ENCODE assay signal across 8 cellular contexts in genomic region chr22:22687638-22688500, GRCh38. TPM values are rescaled to one million over a fixed set of nuclear protein-coding genes. Genes with fewer than 3 reads are reported as not detected.
A peak's percentile ranks its signal among the peaks of the same experiment; 100 is the strongest.
DNase-seq lines count a peak whose midpoint lies in the region; ATAC-seq and TF ChIP-seq lines count a peak whose summit lies in the region.

No MANE protein-coding gene starts in this region.

- intact Hi-C loops in activated CD8-positive, alpha-beta T cell treated with anti-CD3 and anti-CD28 coated beads for 36 hours (cut with micrococcal nuclease) = no loop called here
- intact Hi-C loops in head of caudate nucleus (cut with DNase I) (no loop called here), psoas muscle (cut with DNase I) (no loop called here)

- H3K4me3 ChIP-seq in psoas muscle = no peak overlapping the region

- no peaks in the 10 kb centered on the region for H3K36me3 ChIP-seq in psoas muscle (ENCODE audit: insufficient read depth in 1 of 2, low read depth in 1 of 2)

- no peaks in the 10 kb centered on the region for H3K36me3 Mint-ChIP-seq in activated naive CD8-positive, alpha-beta T cell treated with anti-CD3 and anti-CD28 coated beads, Interleukin-2, amount 10 ng/mL, durations not matched to agents 7 days and 5 days
- no peaks in the 10 kb centered on the region for H3K36me3 Mint-ChIP-seq in activated naive CD8-positive, alpha-beta T cell treated with anti-CD3 and anti-CD28 coated beads for 36 hours
- no peaks in the 10 kb centered on the region for H3K36me3 Mint-ChIP-seq in activated CD8-positive, alpha-beta T cell treated with anti-CD3 and anti-CD28 coated beads for 36 hours (ENCODE audit: low read depth)

- H3K9me3 Mint-ChIP-seq in activated naive CD8-positive, alpha-beta T cell treated with anti-CD3 and anti-CD28 coated beads, Interleukin-2, amount 10 ng/mL, durations not matched to agents 7 days and 5 days = no peaks in the 10 kb centered on the region
- H3K9me3 Mint-ChIP-seq in activated naive CD8-positive, alpha-beta T cell treated with anti-CD3 and anti-CD28 coated beads for 36 hours = no peaks in the 10 kb centered on the region
- H3K9me3 Mint-ChIP-seq in activated CD8-positive, alpha-beta T cell treated with anti-CD3 and anti-CD28 coated beads for 36 hours = no peaks in the 10 kb centered on the region

- POLR2A ChIA-PET in activated naive CD8-positive, alpha-beta T cell treated with anti-CD3 and anti-CD28 coated beads, Interleukin-2, amount 10 ng/mL, durations not matched to agents 7 days and 5 days (lab: Charles Lee) = no interaction called here
- POLR2A ChIA-PET in activated CD8-positive, alpha-beta T cell treated with anti-CD3 and anti-CD28 coated beads for 36 hours (lab: Charles Lee) = no interaction called here

- no peak overlapping the region for H3K4me3 Mint-ChIP-seq in activated naive CD8-positive, alpha-beta T cell treated with anti-CD3 and anti-CD28 coated beads, Interleukin-2, amount 10 ng/mL, durations not matched to agents 7 days and 5 days
- H3K4me3 Mint-ChIP-seq in activated naive CD8-positive, alpha-beta T cell treated with anti-CD3 and anti-CD28 coated beads for 36 hours = no peak overlapping the region
- H3K4me3 Mint-ChIP-seq in activated CD8-positive, alpha-beta T cell treated with anti-CD3 and anti-CD28 coated beads for 36 hours = no peak overlapping the region

- H3K27ac ChIP-seq in psoas muscle = no peak overlapping the region

- H3K27me3 Mint-ChIP-seq in activated naive CD8-positive, alpha-beta T cell treated with anti-CD3 and anti-CD28 coated beads, Interleukin-2, amount 10 ng/mL, durations not matched to agents 7 days and 5 days = peaks cover 6% of the 10 kb centered on the region
- H3K27me3 Mint-ChIP-seq in activated naive CD8-positive, alpha-beta T cell treated with anti-CD3 and anti-CD28 coated beads for 36 hours = no peaks in the 10 kb centered on the region
- H3K27me3 Mint-ChIP-seq in activated CD8-positive, alpha-beta T cell treated with anti-CD3 and anti-CD28 coated beads for 36 hours = no peaks in the 10 kb centered on the region

- H3K9me3 ChIP-seq in psoas muscle = no peaks in the 10 kb centered on the region

- H3K4me1 Mint-ChIP-seq in activated naive CD8-positive, alpha-beta T cell treated with anti-CD3 and anti-CD28 coated beads, Interleukin-2, amount 10 ng/mL, durations not matched to agents 7 days and 5 days = peaks cover 3% of the 10 kb centered on the region
- H3K4me1 Mint-ChIP-seq in activated naive CD8-positive, alpha-beta T cell treated with anti-CD3 and anti-CD28 coated beads for 36 hours = no peaks in the 10 kb centered on the region
- H3K4me1 Mint-ChIP-seq in activated CD8-positive, alpha-beta T cell treated with anti-CD3 and anti-CD28 coated beads for 36 hours (ENCODE audit: low read depth) = no peaks in the 10 kb centered on the region

- no peaks in the 10 kb centered on the region for H3K4me1 ChIP-seq in psoas muscle

- ATAC-seq in activated naive CD8-positive, alpha-beta T cell treated with anti-CD3 and anti-CD28 coated beads, Interleukin-2, amount 10 ng/mL, durations not matched to agents 7 days and 5 days (ENCODE audit: low read depth) = peak; percentile 61
- ATAC-seq in activated CD8-positive, alpha-beta T cell treated with anti-CD3 and anti-CD28 coated beads for 36 hours = peak; percentile 60
- ATAC-seq in psoas muscle = peak; percentile 61 to 80 (median 68)

- no peaks in the 10 kb centered on the region for H3K27me3 ChIP-seq in psoas muscle (ENCODE audit: insufficient read depth in 3 of 3, low read length in 2 of 3)

- DNase-seq in activated naive CD8-positive, alpha-beta T cell treated with anti-CD3 and anti-CD28 coated beads, Interleukin-2, amount 10 ng/mL, durations not matched to agents 7 days and 5 days = no peak
- no peak for DNase-seq in activated naive CD8-positive, alpha-beta T cell treated with anti-CD3 and anti-CD28 coated beads for 36 hours
- DNase-seq in MV-4-11 (lab: John Stamatoyannopoulos, UW) (peak; percentile 47), head of caudate nucleus (peak in 33 of 42 donors; percentile 5 to 79 (median 50)), psoas muscle (no peak), UCSD-AML1 (lab: John Stamatoyannopoulos, UW; ENCODE audit: unreplicated experiment) (no peak), KG1 (lab: John Stamatoyannopoulos, UW) (no peak)
- DNase-seq in activated CD8-positive, alpha-beta T cell treated with anti-CD3 and anti-CD28 coated beads for 36 hours = peak; percentile 46

- CTCF ChIA-PET in activated CD8-positive, alpha-beta T cell treated with anti-CD3 and anti-CD28 coated beads for 36 hours (lab: Charles Lee) = interaction anchor here (1.1 kb wide), 1 partner anchor 99 kb away, joined by 3 read pairs; no protein-coding TSS in a partner anchor

- WGBS in psoas muscle, 3 donors = 71 to 76% (median 74%) methylated on average over 4 of the region's 4 CpGs

- no peak overlapping the region for H3K27ac Mint-ChIP-seq in activated naive CD8-positive, alpha-beta T cell treated with anti-CD3 and anti-CD28 coated beads, Interleukin-2, amount 10 ng/mL, durations not matched to agents 7 days and 5 days
- H3K27ac Mint-ChIP-seq in activated naive CD8-positive, alpha-beta T cell treated with anti-CD3 and anti-CD28 coated beads for 36 hours = no peak overlapping the region
- H3K27ac Mint-ChIP-seq in activated CD8-positive, alpha-beta T cell treated with anti-CD3 and anti-CD28 coated beads for 36 hours = no peak overlapping the region

- peak; percentile 59 for TF ChIP-seq CTCF in activated CD8-positive, alpha-beta T cell treated with anti-CD3 and anti-CD28 coated beads for 36 hours (IDR thresholded peaks at IDR 0.05)
- TF ChIP-seq CTCF in psoas muscle (IDR thresholded peaks at IDR 0.05) = peak; percentile 58

RNA-seq across cellular contexts. Expression of gene GGTLC2, which starts 43.5 kb away (rescaled TPM):
- total RNA-seq in activated naive CD8-positive, alpha-beta T cell treated with anti-CD3 and anti-CD28 coated beads, Interleukin-2, amount 10 ng/mL, durations not matched to agents 7 days and 5 days = not detected
- total RNA-seq in activated naive CD8-positive, alpha-beta T cell treated with anti-CD3 and anti-CD28 coated beads for 36 hours = not detected
- not detected for total RNA-seq in activated CD8-positive, alpha-beta T cell treated with anti-CD3 and anti-CD28 coated beads for 36 hours
- total RNA-seq in psoas muscle = not detected
- polyA plus RNA-seq in psoas muscle = not detected

Comparison
In these comparisons a context has a peak if more than half of its experiments do, and no peak if none do; other contexts are left out.
1. DNase-seq: peak in MV-4-11 (single experiment), activated CD8-positive, alpha-beta T cell treated with anti-CD3 and anti-CD28 coated beads for 36 hours (single experiment) and head of caudate nucleus (33 of 42); none in activated naive CD8-positive, alpha-beta T cell treated with anti-CD3 and anti-CD28 coated beads, Interleukin-2, amount 10 ng/mL, durations not matched to agents 7 days and 5 days (single experiment), activated naive CD8-positive, alpha-beta T cell treated with anti-CD3 and anti-CD28 coated beads for 36 hours (single experiment), psoas muscle (0 of 2), UCSD-AML1 (single experiment) and KG1 (single experiment).
2. Peak in every context shown above with its lines, with median percentiles within 50 percentile points of each other: ATAC-seq.